32 cellular contexts compared by ENCODE assay signal in genomic region chr1:89790592-89790991, GRCh38.
"Had no signal": no experiment of that assay in that cellular context is flagged by ENCODE, and none has a peak within 500 bp of the region (broad histone marks: within the 10 kb centered on the region; RNA-seq: fewer than 3 reads in every experiment).

No MANE protein-coding gene starts in this region.

- H3K4me2 ChIP-seq: PC-9 had no signal

- H3K27me3 Mint-ChIP-seq: activated CD4-positive, alpha-beta memory T cell treated with anti-CD3 and anti-CD28 coated beads, Interleukin-2, amount 10 ng/mL, durations not matched to agents 7 days and 5 days; activated CD8-positive, alpha-beta memory T cell treated with anti-CD3 and anti-CD28 coated beads, Interleukin-2, amount 10 ng/mL, durations not matched to agents 7 days and 5 days; activated naive CD8-positive, alpha-beta T cell treated with anti-CD3 and anti-CD28 coated beads for 36 hours; activated T-helper 17 cell treated with anti-CD3 and anti-CD28 coated beads, Interleukin-2, amount 50 U/mL, for 72 hours had no signal

- H2AFZ ChIP-seq: PC-9 had no signal

- H3K36me3 Mint-ChIP-seq: activated CD8-positive, alpha-beta memory T cell treated with anti-CD3 and anti-CD28 coated beads, Interleukin-2, amount 10 ng/mL, durations not matched to agents 7 days and 5 days; activated naive CD8-positive, alpha-beta T cell treated with anti-CD3 and anti-CD28 coated beads for 36 hours had no signal

- H3K4me1 ChIP-seq: body of pancreas, breast epithelium had no signal

- H3K36me3 ChIP-seq: breast epithelium, WERI-Rb-1 had no signal

- H3K4me1 Mint-ChIP-seq: activated CD4-positive, alpha-beta memory T cell treated with anti-CD3 and anti-CD28 coated beads, Interleukin-2, amount 10 ng/mL, durations not matched to agents 7 days and 5 days; activated CD8-positive, alpha-beta memory T cell treated with anti-CD3 and anti-CD28 coated beads, Interleukin-2, amount 10 ng/mL, durations not matched to agents 7 days and 5 days; activated T-helper 17 cell treated with anti-CD3 and anti-CD28 coated beads, Interleukin-2, amount 50 U/mL, for 72 hours had no signal

- H3K27ac ChIP-seq: body of pancreas, breast epithelium, PC-9, RWPE1, WERI-Rb-1 had no signal

- H3K4me3 ChIP-seq: body of pancreas, breast epithelium, PC-9 had no signal

- H3K27ac Mint-ChIP-seq: activated CD4-positive, alpha-beta memory T cell treated with anti-CD3 and anti-CD28 coated beads, Interleukin-2, amount 10 ng/mL, durations not matched to agents 7 days and 5 days; activated CD8-positive, alpha-beta memory T cell treated with anti-CD3 and anti-CD28 coated beads, Interleukin-2, amount 10 ng/mL, durations not matched to agents 7 days and 5 days; activated naive CD8-positive, alpha-beta T cell treated with anti-CD3 and anti-CD28 coated beads for 36 hours; activated T-helper 17 cell treated with anti-CD3 and anti-CD28 coated beads, Interleukin-2, amount 50 U/mL, for 72 hours had no signal

- H3K27me3 ChIP-seq: body of pancreas, breast epithelium had no signal

- H3K4me3 Mint-ChIP-seq: activated CD4-positive, alpha-beta memory T cell treated with anti-CD3 and anti-CD28 coated beads, Interleukin-2, amount 10 ng/mL, durations not matched to agents 7 days and 5 days; activated CD8-positive, alpha-beta memory T cell treated with anti-CD3 and anti-CD28 coated beads, Interleukin-2, amount 10 ng/mL, durations not matched to agents 7 days and 5 days; activated naive CD8-positive, alpha-beta T cell treated with anti-CD3 and anti-CD28 coated beads for 36 hours; activated T-helper 17 cell treated with anti-CD3 and anti-CD28 coated beads, Interleukin-2, amount 50 U/mL, for 72 hours had no signal

- DNase-seq: activated CD4-positive, alpha-beta memory T cell treated with anti-CD3 and anti-CD28 coated beads, Interleukin-2, amount 10 ng/mL, durations not matched to agents 7 days and 5 days; activated CD4-positive, alpha-beta T cell treated with anti-CD3 and anti-CD28 coated beads for 1 hour; activated CD4-positive, alpha-beta T cell treated with anti-CD3 and anti-CD28 coated beads for 48 hours; activated CD4-positive, CD25-positive, alpha-beta regulatory T cell; activated CD8-positive, alpha-beta memory T cell treated with anti-CD3 and anti-CD28 coated beads for 24 hours; activated CD8-positive, alpha-beta memory T cell treated with anti-CD3 and anti-CD28 coated beads, Interleukin-2, amount 10 ng/mL, durations not matched to agents 7 days and 5 days; activated CD8-positive, alpha-beta memory T cell treated with anti-CD3 and anti-CD28 coated beads, Interleukin-2, amount 50 U/mL, for 48 hours; activated effector memory CD4-positive, alpha-beta T cell treated with anti-CD3 and anti-CD28 coated beads, Interleukin-2, amount 50 U/mL, for 16 hours; activated naive CD4-positive, alpha-beta T cell; activated naive CD4-positive, alpha-beta T cell treated with anti-CD3 and anti-CD28 coated beads, Interleukin-2, amount 50 U/mL, for 16 hours; activated naive CD8-positive, alpha-beta T cell treated with anti-CD3 and anti-CD28 coated beads for 36 hours; activated T-cell treated with anti-CD3 and anti-CD28 coated beads, Interleukin-2, amount 50 U/mL, for 48 hours; amygdala; body of pancreas; Karpas-422; NCI-H1048; NCI-H1105 treated with DMSO at 0.1 percent for 48 hours; NCI-H1436; NCI-H1694; NCI-H1930; NCI-H2081 treated with DMSO at 0.1 percent for 48 hours; NCI-H345; NCI-H524 treated with DMSO at 0.1 percent for 48 hours; NK-92 treated with Interleukin-12 subunit alpha and Interleukin-12 subunit beta, amount 100 ng/mL, for 24 hours; PC-9; SIG-M5; T1000; WERI-Rb-1 had no signal

- H3K9me3 Mint-ChIP-seq: activated CD4-positive, alpha-beta memory T cell treated with anti-CD3 and anti-CD28 coated beads, Interleukin-2, amount 10 ng/mL, durations not matched to agents 7 days and 5 days; activated naive CD8-positive, alpha-beta T cell treated with anti-CD3 and anti-CD28 coated beads for 36 hours; activated T-helper 17 cell treated with anti-CD3 and anti-CD28 coated beads, Interleukin-2, amount 50 U/mL, for 72 hours had no signal

- ATAC-seq: activated CD8-positive, alpha-beta memory T cell treated with anti-CD3 and anti-CD28 coated beads, Interleukin-2, amount 10 ng/mL, durations not matched to agents 7 days and 5 days; activated T-helper 17 cell treated with anti-CD3 and anti-CD28 coated beads, Interleukin-2, amount 50 U/mL, for 72 hours; body of pancreas; Right ventricle myocardium inferior had no signal

- H3K9me3 ChIP-seq: body of pancreas, breast epithelium had no signal
